ENCODE assay signal across 1 cellular context in the genomic region with DNA sequence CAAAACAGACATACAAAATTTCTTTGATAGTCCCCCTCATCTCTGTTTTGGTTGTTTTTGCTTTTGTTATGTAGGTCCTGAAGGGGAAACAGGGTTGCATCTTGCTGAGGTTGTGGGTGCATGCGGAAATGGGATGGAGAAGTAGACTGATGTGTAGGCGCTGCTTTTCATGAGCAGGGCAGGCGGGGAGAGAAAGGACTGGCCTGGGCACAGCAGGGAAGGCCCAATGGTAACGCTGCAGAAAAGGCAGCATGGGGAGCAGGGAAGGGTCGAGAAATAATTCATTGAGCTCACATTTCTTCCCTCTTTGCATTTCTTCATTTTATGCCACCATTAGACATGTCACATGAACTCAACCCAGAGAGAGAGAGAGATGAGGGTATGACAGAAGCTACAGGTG.
TF ChIP-seq lines count a peak whose summit lies in the region.

No MANE protein-coding gene starts in this region.

TF ChIP-seq in GM23338, 12 proteins besides CTCF, POLR2A, EP300 and RAD21 (continued from another document):
- TF ChIP-seq ZNF462 (CRISPR knock-in tag; IDR thresholded peaks at IDR 0.05) (no peak), ETS1 (IDR thresholded peaks at IDR 0.05) (no peak), STAT1 (IDR thresholded peaks at IDR 0.05; ENCODE audit: unreplicated experiment) (no peak), EZH2 (IDR thresholded peaks at IDR 0.05; ENCODE audit: low read depth, unreplicated experiment) (no peak), NANOG (IDR thresholded peaks at IDR 0.05; ENCODE audit: borderline replicate concordance) (no peak), POLR2AphosphoS5 (IDR thresholded peaks at IDR 0.05; ENCODE audit: low read depth) (no peak), ZNF114 (CRISPR knock-in tag; IDR thresholded peaks at IDR 0.05) (no peak), CREB1 (CRISPR knock-in tag; IDR thresholded peaks at IDR 0.05; ENCODE audit: low read depth) (no peak), JUNB (IDR thresholded peaks at IDR 0.05; ENCODE audit: unreplicated experiment) (no peak), ZNF331 (CRISPR knock-in tag; IDR thresholded peaks at IDR 0.05; ENCODE audit: low read depth) (no peak)
- TF ChIP-seq, protein P1, sequence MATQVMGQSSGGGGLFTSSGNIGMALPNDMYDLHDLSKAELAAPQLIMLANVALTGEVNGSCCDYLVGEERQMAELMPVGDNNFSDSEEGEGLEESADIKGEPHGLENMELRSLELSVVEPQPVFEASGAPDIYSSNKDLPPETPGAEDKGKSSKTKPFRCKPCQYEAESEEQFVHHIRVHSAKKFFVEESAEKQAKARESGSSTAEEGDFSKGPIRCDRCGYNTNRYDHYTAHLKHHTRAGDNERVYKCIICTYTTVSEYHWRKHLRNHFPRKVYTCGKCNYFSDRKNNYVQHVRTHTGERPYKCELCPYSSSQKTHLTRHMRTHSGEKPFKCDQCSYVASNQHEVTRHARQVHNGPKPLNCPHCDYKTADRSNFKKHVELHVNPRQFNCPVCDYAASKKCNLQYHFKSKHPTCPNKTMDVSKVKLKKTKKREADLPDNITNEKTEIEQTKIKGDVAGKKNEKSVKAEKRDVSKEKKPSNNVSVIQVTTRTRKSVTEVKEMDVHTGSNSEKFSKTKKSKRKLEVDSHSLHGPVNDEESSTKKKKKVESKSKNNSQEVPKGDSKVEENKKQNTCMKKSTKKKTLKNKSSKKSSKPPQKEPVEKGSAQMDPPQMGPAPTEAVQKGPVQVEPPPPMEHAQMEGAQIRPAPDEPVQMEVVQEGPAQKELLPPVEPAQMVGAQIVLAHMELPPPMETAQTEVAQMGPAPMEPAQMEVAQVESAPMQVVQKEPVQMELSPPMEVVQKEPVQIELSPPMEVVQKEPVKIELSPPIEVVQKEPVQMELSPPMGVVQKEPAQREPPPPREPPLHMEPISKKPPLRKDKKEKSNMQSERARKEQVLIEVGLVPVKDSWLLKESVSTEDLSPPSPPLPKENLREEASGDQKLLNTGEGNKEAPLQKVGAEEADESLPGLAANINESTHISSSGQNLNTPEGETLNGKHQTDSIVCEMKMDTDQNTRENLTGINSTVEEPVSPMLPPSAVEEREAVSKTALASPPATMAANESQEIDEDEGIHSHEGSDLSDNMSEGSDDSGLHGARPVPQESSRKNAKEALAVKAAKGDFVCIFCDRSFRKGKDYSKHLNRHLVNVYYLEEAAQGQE (IDR thresholded peaks at IDR 0.05; ENCODE audit: unreplicated experiment): no peak
